ENCODE assay signal across 10 cellular contexts in the genomic region with DNA sequence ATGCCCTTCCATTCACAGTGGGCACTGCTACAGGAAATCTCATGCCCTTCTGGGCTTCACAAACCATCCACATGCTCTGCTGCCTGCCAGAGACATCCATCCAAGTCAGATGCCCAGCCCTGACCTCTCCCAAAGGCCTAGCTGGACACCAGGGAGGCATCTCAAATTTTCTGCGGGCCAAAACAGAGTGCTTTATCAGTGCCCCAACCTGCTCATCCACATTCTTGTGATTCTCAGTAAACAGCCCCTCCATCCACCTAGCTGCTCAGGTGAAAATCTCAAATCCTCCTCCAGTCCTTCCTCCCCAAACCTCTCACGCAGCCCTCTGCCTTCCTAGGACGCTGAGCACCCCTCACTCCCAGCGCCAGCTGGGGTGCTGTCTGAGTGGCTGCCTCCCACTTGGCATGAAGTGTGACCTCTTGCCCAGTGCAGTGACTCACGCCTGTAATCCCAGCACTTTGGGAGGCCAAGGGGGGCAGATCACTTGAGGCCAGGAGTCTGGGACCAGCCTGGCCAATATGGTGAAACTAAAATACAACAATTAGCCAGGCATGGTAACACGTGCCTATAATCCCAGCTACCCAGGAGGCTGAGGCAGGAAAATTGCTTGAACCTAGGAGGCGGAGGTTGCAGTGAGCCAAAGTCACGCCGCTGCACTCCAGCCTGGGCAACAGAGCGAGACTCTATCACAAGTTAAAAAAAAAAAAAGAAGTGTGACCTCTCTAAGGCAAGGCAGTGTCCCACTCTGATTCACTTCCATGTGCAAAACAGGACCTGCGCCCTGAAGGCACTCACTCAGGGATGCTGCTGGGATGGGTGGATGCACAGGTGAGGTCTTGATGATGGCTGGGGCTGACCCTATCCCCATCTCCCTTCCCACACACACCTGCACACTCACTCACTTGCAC. TPM values are rescaled to one million over a fixed set of nuclear protein-coding genes. Genes with fewer than 3 reads are reported as not detected.
A peak's percentile ranks its signal among the peaks of the same experiment; 100 is the strongest.
DNase-seq lines count a peak whose midpoint lies in the region; ATAC-seq lines count a peak whose summit lies in the region.
"Had no signal": no experiment of that assay in that cellular context is flagged by ENCODE, and none has a peak within 500 bp of the region (broad histone marks: within the 10 kb centered on the region; RNA-seq: fewer than 3 reads in every experiment).

No MANE protein-coding gene starts in this region.

- peak overlapping the region; percentile 68 for H3K27ac Mint-ChIP-seq in activated naive CD4-positive, alpha-beta T cell treated with anti-CD3 and anti-CD28 coated beads, Interleukin-2, amount 50 U/mL, for 24 hours
- H3K27ac Mint-ChIP-seq in T-helper 17 cell = no peak overlapping the region
- H3K27ac Mint-ChIP-seq in stimulated activated effector memory CD8-positive, alpha-beta T cell treated with anti-CD3 and anti-CD28 coated beads, Interleukin-12 subunit alpha, Interleukin-12 subunit beta, amount 100 ng/mL, for 72 hours = peak overlapping the region; percentile 8

- peaks cover 16% of the 10 kb centered on the region for H3K4me1 Mint-ChIP-seq in activated naive CD4-positive, alpha-beta T cell treated with anti-CD3 and anti-CD28 coated beads, Interleukin-2, amount 50 U/mL, for 24 hours
- peaks cover 16% of the 10 kb centered on the region for H3K4me1 Mint-ChIP-seq in T-helper 17 cell
- peaks cover 17% of the 10 kb centered on the region for H3K4me1 Mint-ChIP-seq in stimulated activated effector memory CD8-positive, alpha-beta T cell treated with anti-CD3 and anti-CD28 coated beads, Interleukin-12 subunit alpha, Interleukin-12 subunit beta, amount 100 ng/mL, for 72 hours

- H3K36me3 Mint-ChIP-seq in activated naive CD4-positive, alpha-beta T cell treated with anti-CD3 and anti-CD28 coated beads, Interleukin-2, amount 50 U/mL, for 24 hours = no peaks in the 10 kb centered on the region
- no peaks in the 10 kb centered on the region for H3K36me3 Mint-ChIP-seq in T-helper 17 cell (ENCODE audit: low read depth)
- no peaks in the 10 kb centered on the region for H3K36me3 Mint-ChIP-seq in stimulated activated effector memory CD8-positive, alpha-beta T cell treated with anti-CD3 and anti-CD28 coated beads, Interleukin-12 subunit alpha, Interleukin-12 subunit beta, amount 100 ng/mL, for 72 hours

- no peaks in the 10 kb centered on the region for H3K9me3 Mint-ChIP-seq in activated naive CD4-positive, alpha-beta T cell treated with anti-CD3 and anti-CD28 coated beads, Interleukin-2, amount 50 U/mL, for 24 hours
- no peaks in the 10 kb centered on the region for H3K9me3 Mint-ChIP-seq in stimulated activated effector memory CD8-positive, alpha-beta T cell treated with anti-CD3 and anti-CD28 coated beads, Interleukin-12 subunit alpha, Interleukin-12 subunit beta, amount 100 ng/mL, for 72 hours

- ATAC-seq in T-helper 17 cell = no peak
- no peak for ATAC-seq in stimulated activated effector memory CD8-positive, alpha-beta T cell treated with anti-CD3 and anti-CD28 coated beads, Interleukin-12 subunit alpha, Interleukin-12 subunit beta, amount 100 ng/mL, for 72 hours
- ATAC-seq in GM18861 (IDR thresholded peaks at IDR 0.05; ENCODE audit: unreplicated experiment) = no peak

- no peak for DNase-seq in activated naive CD4-positive, alpha-beta T cell treated with anti-CD3 and anti-CD28 coated beads, Interleukin-2, amount 50 U/mL, for 16 hours
- DNase-seq in T-helper 17 cell (no peak), iPS-NIHi7 (ENCODE audit: extremely low spot score) (peak; percentile 39), SHP77 treated with DMSO at 0.1 percent for 48 hours (lab: John Stamatoyannopoulos, UW) (no peak), NCI-H526 treated with DMSO at 0.1 percent for 48 hours (lab: John Stamatoyannopoulos, UW) (no peak)
- no peak for DNase-seq in stimulated activated effector memory CD8-positive, alpha-beta T cell treated with anti-CD3 and anti-CD28 coated beads, Interleukin-12 subunit alpha, Interleukin-12 subunit beta, amount 100 ng/mL, for 72 hours (ENCODE audit: low spot score in 2 of 2)
- DNase-seq: anterior cingulate cortex had no signal

- H3K27me3 Mint-ChIP-seq in activated naive CD4-positive, alpha-beta T cell treated with anti-CD3 and anti-CD28 coated beads, Interleukin-2, amount 50 U/mL, for 24 hours = peaks cover 3% of the 10 kb centered on the region
- no peaks in the 10 kb centered on the region for H3K27me3 Mint-ChIP-seq in T-helper 17 cell

- no peaks in the 10 kb centered on the region for H3K9me3 ChIP-seq in T-helper 17 cell (ENCODE audit: control insufficient read depth, low read length, poor library complexity, severe bottlenecking)

- peak overlapping the region; percentile 40 for H3K4me3 Mint-ChIP-seq in activated naive CD4-positive, alpha-beta T cell treated with anti-CD3 and anti-CD28 coated beads, Interleukin-2, amount 50 U/mL, for 24 hours
- peak overlapping the region; percentile 36 for H3K4me3 Mint-ChIP-seq in T-helper 17 cell
- peak overlapping the region; percentile 61 for H3K4me3 Mint-ChIP-seq in stimulated activated effector memory CD8-positive, alpha-beta T cell treated with anti-CD3 and anti-CD28 coated beads, Interleukin-12 subunit alpha, Interleukin-12 subunit beta, amount 100 ng/mL, for 72 hours

RNA-seq across cellular contexts. Expression of a gene that starts 1.7 kb away (rescaled TPM):
- total RNA-seq in T-helper 17 cell = 10 to 100 TPM; 17.6 to 26.7 TPM
- total RNA-seq: OCI-LY7 had no signal
